In genomic region chr17:43766413-43767052, GRCh38 we compare ENCODE assay signal across 8 cellular contexts. TPM values are rescaled to one million over a fixed set of nuclear protein-coding genes. Genes with fewer than 3 reads are reported as not detected.
DNase-seq lines count a peak whose midpoint lies in the region; ATAC-seq, FAIRE-seq and TF ChIP-seq lines count a peak whose summit lies in the region.

No MANE protein-coding gene starts in this region.

- no peak overlapping the region for H2AFZ ChIP-seq in HepG2 (ENCODE audit: low read length)

- no peaks in the 10 kb centered on the region for H3K79me2 ChIP-seq in HepG2 (ENCODE audit: insufficient read depth, low read length)

- peaks cover 26 to 40% of the 10 kb centered on the region in 2 donors for H3K36me3 Mint-ChIP-seq in CD14-positive monocyte
- H3K36me3 Mint-ChIP-seq in brain, result peaks cover 40% of the 10 kb centered on the region

- no peaks in the 10 kb centered on the region for H3K27me3 Mint-ChIP-seq in CD14-positive monocyte (ENCODE audit: low read depth in 3 of 3)
- H3K27me3 Mint-ChIP-seq in brain, result peaks cover 3% of the 10 kb centered on the region

- no peak overlapping the region for H3K9ac ChIP-seq in HepG2 (ENCODE audit: insufficient read depth, low read depth, low read length)

- H3K27me3 ChIP-seq in H7 (ENCODE audit: control insufficient read depth, insufficient read depth, low read length), result no peaks in the 10 kb centered on the region
- no peaks in the 10 kb centered on the region for H3K27me3 ChIP-seq in SJCRH30
- no peaks in the 10 kb centered on the region for H3K27me3 ChIP-seq in HepG2 (ENCODE audit: control insufficient read depth in 1 of 2, insufficient read depth in 2 of 2, low read length in 2 of 2)

- TF ChIP-seq POLR2A in HepG2 (IDR thresholded peaks at IDR 0.05; ENCODE audit: insufficient read depth in 1 of 2, low read depth in 2 of 2, low read length in 2 of 2), result no peak

- no peak overlapping the region for H3K4me2 ChIP-seq in HepG2 (ENCODE audit: low read depth, low read length)

- H3K4me1 Mint-ChIP-seq in CD14-positive monocyte, result peaks cover 67% of the 10 kb centered on the region
- H3K4me1 Mint-ChIP-seq in brain, result no peaks in the 10 kb centered on the region

- POLR2A ChIA-PET in HepG2 (lab: Yijun Ruan, JAX), result no interaction called here

- CTCF ChIA-PET in HepG2 (lab: Yijun Ruan, JAX; ENCODE audit: low intra/inter-chr PET ratio, low total read pairs), result interaction anchor here (0.6 to 3.8 kb wide), 4 partner anchors 14 to 246 kb away, joined by 3 to 16 read pairs (median 10); partner anchors contain the start of genes CD300LG and CFAP97D1

- peak; percentile 82 for FAIRE-seq in HepG2 (lab: Jason Lieb, UNC)

- ATAC-seq in HepG2 (peak; percentile 40; the same call in 2 of the 3 replicates), HG03135 (IDR thresholded peaks at IDR 0.05; ENCODE audit: unreplicated experiment) (no peak), GM18517 (IDR thresholded peaks at IDR 0.05; ENCODE audit: unreplicated experiment) (no peak)

- H3K9me3 Mint-ChIP-seq in CD14-positive monocyte (no peaks in the 10 kb centered on the region), brain (no peaks in the 10 kb centered on the region)

- in situ Hi-C loops in HepG2 (cut with HindIII; ENCODE audit: extremely low pct_ligation_motif_present, low pct_unique_long_range_greater_than_20kb), result loop anchor here (10.0 kb wide), 1 partner anchor 252 kb away; no protein-coding TSS in a partner anchor

- intact Hi-C loops in CD14-positive monocyte (cut with micrococcal nuclease), result loop anchor here in 1 of 2 donors (5.0 kb wide), 1 partner anchor 184 kb away; no protein-coding TSS in a partner anchor
- intact Hi-C loops in HepG2 (cut with micrococcal nuclease; ENCODE audit: unreplicated experiment), result loop anchor here (1.0 to 10.0 kb wide), 2 partner anchors 80 to 242 kb away; no protein-coding TSS in a partner anchor

- TF ChIP-seq CTCF in CD14-positive monocyte (IDR thresholded peaks at IDR 0.05) (peak; percentile 93), brain (conservative IDR thresholded peaks at IDR 0.05) (peak; percentile 54 to 78), HepG2 (CRISPR knock-in tag; IDR thresholded peaks at IDR 0.05) (peak; percentile 85)

- no peaks in the 10 kb centered on the region for H3K4me1 ChIP-seq in SJCRH30
- H3K4me1 ChIP-seq in HepG2 (ENCODE audit: insufficient read depth, low read length), result peaks cover 6% of the 10 kb centered on the region

- H3K27ac ChIP-seq in SJCRH30 (no peak overlapping the region), HepG2 (ENCODE audit: extremely low read length, insufficient read depth, low read length) (no peak overlapping the region)

- DNase-seq in CD14-positive monocyte (ENCODE audit: low spot score) (no peak), H7 (peak; percentile 79), SJCRH30 (peak; percentile 39 to 70), HepG2 (ENCODE audit: low spot score) (peak; percentile 58)
- peak in 2 of 3 experiments; percentile 17 to 26 for DNase-seq in stimulated activated CD4-positive, alpha-beta T cell treated with anti-CD3 and anti-CD28 coated beads, TNF-alpha, amount 100 ng/mL, for 4 hours (ENCODE audit: low read depth in 3 of 3)

- H3K27ac Mint-ChIP-seq in CD14-positive monocyte (peak overlapping the region in 4 of 7 donors; percentile 37 to 62 (median 60)), brain (peak overlapping the region in 1 of 5 experiments; percentile 6)

- H3K4me3 ChIP-seq in H7 (ENCODE audit: insufficient read depth, low read depth, low read length) (no peak overlapping the region), SJCRH30 (no peak overlapping the region), HepG2 (replicated peaks in 1 of 3; ENCODE audit: insufficient read depth in 1 of 3, low read depth in 2 of 3, low read length in 3 of 3) (no peak overlapping the region)

- H3K9me3 ChIP-seq in SJCRH30 (replicated peaks) (no peaks in the 10 kb centered on the region), HepG2 (ENCODE audit: low read length) (no peaks in the 10 kb centered on the region)

- no peak for TF ChIP-seq RAD21 in HepG2 (CRISPR knock-in tag; IDR thresholded peaks at IDR 0.05)

- H3K36me3 ChIP-seq in H7 (replicated peaks; ENCODE audit: control insufficient read depth, insufficient read depth, low read length) (peaks cover 7% of the 10 kb centered on the region), SJCRH30 (peaks cover 9% of the 10 kb centered on the region), HepG2 (replicated peaks in 1 of 2; ENCODE audit: control insufficient read depth in 1 of 2, insufficient read depth in 2 of 2, low read length in 2 of 2) (peaks cover 12 to 23% of the 10 kb centered on the region in 2 experiments)

- no peak overlapping the region for H3K4me3 Mint-ChIP-seq in CD14-positive monocyte
- no peak overlapping the region for H3K4me3 Mint-ChIP-seq in brain

- 68% methylated on average over 7 of the region's 7 CpGs for WGBS in HepG2 (ENCODE audit: low lambda C conversion rate)

- TF ChIP-seq EP300 in HepG2 (IDR thresholded peaks at IDR 0.05; ENCODE audit: low read depth in 2 of 2, low read length in 2 of 2), result no peak
- TF ChIP-seq EP300 in HepG2 (CRISPR knock-in tag; IDR thresholded peaks at IDR 0.05; ENCODE audit: borderline replicate concordance), result no peak

- H4K20me1 ChIP-seq in HepG2 (ENCODE audit: insufficient read depth, low read length), result no peaks in the 10 kb centered on the region

- no TSS peak for BruUV-seq in HepG2 (replicated peaks; lab: Mats Ljungman, UMichigan)

RNA-seq across cellular contexts. Expression of gene SOST, which starts 7.9 kb away (rescaled TPM):
- not detected for polyA plus RNA-seq in CD14-positive monocyte
- total RNA-seq in H7 (2014; rRNA removed; shearing (Covaris generic)), result not detected in 2 replicates
- not detected in 2 replicates for total RNA-seq in SJCRH30 (2014; rRNA removed; shearing (Covaris generic))
- polyA plus RNA-seq in brain (ENCODE audit: insufficient read depth, low read depth, low replicate concordance), result not detected
- not detected in 2 replicates for total RNA-seq in HepG2 (2016; rRNA removed; fragmentation: Illumina TruSeq; extraction: Trizol)
- total RNA-seq in HepG2 (2016; cell fraction: cytosol; rRNA removed; fragmentation: Illumina TruSeq; extraction: Trizol; ENCODE audit: low read depth), result not detected in 2 replicates
- total RNA-seq in HepG2 (2016; cell fraction: insoluble cytoplasmic fraction; rRNA removed; fragmentation: Illumina TruSeq; extraction: Trizol), result not detected in 2 replicates
- total RNA-seq in HepG2 (2016; cell fraction: membrane; rRNA removed; fragmentation: Illumina TruSeq; extraction: Trizol), result not detected in 2 replicates
- total RNA-seq in HepG2 (2016; cell fraction: nucleus; rRNA removed; fragmentation: Illumina TruSeq; extraction: Trizol), result not detected in 2 replicates
- polyA plus RNA-seq in HepG2 (2011; rRNA removed), result not detected in 2 replicates
- not detected in 2 replicates for polyA plus RNA-seq in HepG2 (2011; cell fraction: cytosol; rRNA removed)
- polyA plus RNA-seq in HepG2 (2011; cell fraction: nucleus; rRNA removed), result not detected in 2 replicates
- not detected in 2 replicates for polyA plus RNA-seq in HepG2 (2012)
- not detected in 2 replicates for polyA plus RNA-seq in HepG2 (2016; cell fraction: cytosol; fragmentation: Illumina TruSeq; extraction: Trizol; ENCODE audit: low read depth)
- polyA plus RNA-seq in HepG2 (2016; cell fraction: insoluble cytoplasmic fraction; fragmentation: Illumina TruSeq; extraction: Trizol; ENCODE audit: low read depth), result not detected in 2 replicates
- polyA plus RNA-seq in HepG2 (2016; cell fraction: membrane; fragmentation: Illumina TruSeq; extraction: Trizol; ENCODE audit: low read depth), result not detected in 2 replicates
- not detected in 2 replicates for polyA plus RNA-seq in HepG2 (2016; cell fraction: nucleus; fragmentation: Illumina TruSeq; extraction: Trizol; ENCODE audit: insufficient read depth, low read depth)
- polyA minus RNA-seq in HepG2 (2011; rRNA and poly(A)+ RNA removed; ENCODE audit: low replicate concordance), result not detected in 2 replicates
- not detected in 2 replicates for polyA minus RNA-seq in HepG2 (2011; cell fraction: cytosol; rRNA and poly(A)+ RNA removed)
- polyA minus RNA-seq in HepG2 (2011; cell fraction: nucleus; rRNA and poly(A)+ RNA removed), result not detected in 2 replicates

RNA-seq across cellular contexts. Expression of gene DUSP3, which starts 12.2 kb away (rescaled TPM):
- polyA plus RNA-seq in CD14-positive monocyte (10 to 100 TPM; 58.9 to 78.5 TPM), brain (ENCODE audit: insufficient read depth, low read depth, low replicate concordance) (32.7 TPM), HepG2 (2011; rRNA removed) (71.5 and 77.4 TPM in 2 replicates)
- 30.4 and 35.5 TPM in 2 replicates for total RNA-seq in H7 (2014; rRNA removed; shearing (Covaris generic))
- 33.9 and 35.5 TPM in 2 replicates for total RNA-seq in SJCRH30 (2014; rRNA removed; shearing (Covaris generic))
- 60.0 and 73.6 TPM in 2 replicates for total RNA-seq in HepG2 (2016; rRNA removed; fragmentation: Illumina TruSeq; extraction: Trizol)
- total RNA-seq in HepG2 (2016; cell fraction: cytosol; rRNA removed; fragmentation: Illumina TruSeq; extraction: Trizol; ENCODE audit: low read depth), result 23.0 and 23.3 TPM in 2 replicates
- total RNA-seq in HepG2 (2016; cell fraction: insoluble cytoplasmic fraction; rRNA removed; fragmentation: Illumina TruSeq; extraction: Trizol), result 59.0 and 65.1 TPM in 2 replicates
- 67.6 and 70.6 TPM in 2 replicates for total RNA-seq in HepG2 (2016; cell fraction: membrane; rRNA removed; fragmentation: Illumina TruSeq; extraction: Trizol)
- total RNA-seq in HepG2 (2016; cell fraction: nucleus; rRNA removed; fragmentation: Illumina TruSeq; extraction: Trizol), result 43.1 and 45.5 TPM in 2 replicates
- 62.0 and 65.1 TPM in 2 replicates for polyA plus RNA-seq in HepG2 (2011; cell fraction: cytosol; rRNA removed)
- polyA plus RNA-seq in HepG2 (2011; cell fraction: nucleus; rRNA removed), result 124 and 143 TPM in 2 replicates
- polyA plus RNA-seq in HepG2 (2012), result 44.3 and 55.5 TPM in 2 replicates
- 24.0 and 28.0 TPM in 2 replicates for polyA plus RNA-seq in HepG2 (2016; cell fraction: cytosol; fragmentation: Illumina TruSeq; extraction: Trizol; ENCODE audit: low read depth)
- polyA plus RNA-seq in HepG2 (2016; cell fraction: insoluble cytoplasmic fraction; fragmentation: Illumina TruSeq; extraction: Trizol; ENCODE audit: low read depth), result 87.5 and 94.5 TPM in 2 replicates
- polyA plus RNA-seq in HepG2 (2016; cell fraction: membrane; fragmentation: Illumina TruSeq; extraction: Trizol; ENCODE audit: low read depth), result 57.3 and 59.6 TPM in 2 replicates
- 64.9 and 69.6 TPM in 2 replicates for polyA plus RNA-seq in HepG2 (2016; cell fraction: nucleus; fragmentation: Illumina TruSeq; extraction: Trizol; ENCODE audit: insufficient read depth, low read depth)
- 62.1 and 126 TPM in 2 replicates for polyA minus RNA-seq in HepG2 (2011; rRNA and poly(A)+ RNA removed; ENCODE audit: low replicate concordance)
- 57.0 and 66.2 TPM in 2 replicates for polyA minus RNA-seq in HepG2 (2011; cell fraction: cytosol; rRNA and poly(A)+ RNA removed)
- 75.8 and 87.4 TPM in 2 replicates for polyA minus RNA-seq in HepG2 (2011; cell fraction: nucleus; rRNA and poly(A)+ RNA removed)

RNA-seq across cellular contexts. Expression of gene CFAP97D1, which starts 13.7 kb away (rescaled TPM):
- polyA plus RNA-seq in CD14-positive monocyte, result not detected
- total RNA-seq in H7 (2014; rRNA removed; shearing (Covaris generic)), result 0.21 and 0.37 TPM in 2 replicates
- total RNA-seq in SJCRH30 (2014; rRNA removed; shearing (Covaris generic)), result not detected in 2 replicates
- not detected for polyA plus RNA-seq in brain (ENCODE audit: insufficient read depth, low read depth, low replicate concordance)
- 0.02 TPM in 1 of 2 replicates, not detected in the other for total RNA-seq in HepG2 (2016; rRNA removed; fragmentation: Illumina TruSeq; extraction: Trizol)
- total RNA-seq in HepG2 (2016; cell fraction: cytosol; rRNA removed; fragmentation: Illumina TruSeq; extraction: Trizol; ENCODE audit: low read depth), result not detected in 2 replicates
- total RNA-seq in HepG2 (2016; cell fraction: insoluble cytoplasmic fraction; rRNA removed; fragmentation: Illumina TruSeq; extraction: Trizol), result not detected in 2 replicates
- total RNA-seq in HepG2 (2016; cell fraction: membrane; rRNA removed; fragmentation: Illumina TruSeq; extraction: Trizol), result 0.03 TPM in 1 of 2 replicates, not detected in the other
- total RNA-seq in HepG2 (2016; cell fraction: nucleus; rRNA removed; fragmentation: Illumina TruSeq; extraction: Trizol), result not detected in 2 replicates
- polyA plus RNA-seq in HepG2 (2011; rRNA removed), result not detected in 2 replicates
- polyA plus RNA-seq in HepG2 (2011; cell fraction: cytosol; rRNA removed), result 0.01 TPM in 1 of 2 replicates, not detected in the other
- not detected in 2 replicates for polyA plus RNA-seq in HepG2 (2011; cell fraction: nucleus; rRNA removed)
- polyA plus RNA-seq in HepG2 (2012), result not detected in 2 replicates
- polyA plus RNA-seq in HepG2 (2016; cell fraction: cytosol; fragmentation: Illumina TruSeq; extraction: Trizol; ENCODE audit: low read depth), result not detected in 2 replicates
- polyA plus RNA-seq in HepG2 (2016; cell fraction: insoluble cytoplasmic fraction; fragmentation: Illumina TruSeq; extraction: Trizol; ENCODE audit: low read depth), result not detected in 2 replicates
- not detected in 2 replicates for polyA plus RNA-seq in HepG2 (2016; cell fraction: membrane; fragmentation: Illumina TruSeq; extraction: Trizol; ENCODE audit: low read depth)
- not detected in 2 replicates for polyA plus RNA-seq in HepG2 (2016; cell fraction: nucleus; fragmentation: Illumina TruSeq; extraction: Trizol; ENCODE audit: insufficient read depth, low read depth)
- not detected in 2 replicates for polyA minus RNA-seq in HepG2 (2011; rRNA and poly(A)+ RNA removed; ENCODE audit: low replicate concordance)
- polyA minus RNA-seq in HepG2 (2011; cell fraction: cytosol; rRNA and poly(A)+ RNA removed), result not detected in 2 replicates
- polyA minus RNA-seq in HepG2 (2011; cell fraction: nucleus; rRNA and poly(A)+ RNA removed), result 0.13 TPM in 1 of 2 replicates, not detected in the other
